25 cellular contexts compared by ENCODE assay signal in genomic region chr15:53160092-53160704, GRCh38.
"Had no signal": no experiment of that assay in that cellular context is flagged by ENCODE, and none has a peak within 500 bp of the region (broad histone marks: within the 10 kb centered on the region; RNA-seq: fewer than 3 reads in every experiment).

No MANE protein-coding gene starts in this region.

- ATAC-seq: heart right ventricle; lower lobe of right lung; naive thymus-derived CD8-positive, alpha-beta T cell had no signal

- H3K27me3 ChIP-seq: esophagus squamous epithelium, heart right ventricle, neural progenitor cell, right atrium auricular region, uterus had no signal

- H3K4me1 ChIP-seq: esophagus squamous epithelium, heart right ventricle, lower lobe of right lung, neural progenitor cell, right atrium auricular region, uterus had no signal

- DNase-seq: activated CD4-positive, alpha-beta memory T cell treated with anti-CD3 and anti-CD28 coated beads for 36 hours; activated CD4-positive, alpha-beta T cell treated with anti-CD3 and anti-CD28 coated beads, Interleukin-2, amount 10 ng/mL, durations not matched to agents 24 days and 14 days; activated CD8-positive, alpha-beta memory T cell treated with anti-CD3 and anti-CD28 coated beads, Interleukin-2, amount 50 U/mL, for 48 hours; activated gamma-delta T cell; activated naive CD4-positive, alpha-beta T cell treated with anti-CD3 and anti-CD28 coated beads, Interleukin-2, amount 10 ng/mL, durations not matched to agents 7 days and 5 days; activated naive CD8-positive, alpha-beta T cell treated with anti-CD3 and anti-CD28 coated beads, Interleukin-2, amount 10 ng/mL, durations not matched to agents 7 days and 5 days; activated T-cell treated with anti-CD3 and anti-CD28 coated beads, Interleukin-2, amount 50 U/mL, for 24 hours; amniotic stem cell; caudate nucleus; effector CD4-positive, alpha-beta T cell; esophagus squamous epithelium; foreskin melanocyte; heart right ventricle; lower lobe of right lung; mesenchymal stem cell; naive thymus-derived CD8-positive, alpha-beta T cell; occipital lobe; stimulated activated naive CD4-positive, alpha-beta T cell treated with Interleukin-2 at 50 U/mL for 16 hours; T-helper 9 cell; uterus had no signal

- H3K4me3 ChIP-seq: esophagus squamous epithelium, heart right ventricle, lower lobe of right lung, neural progenitor cell, right atrium auricular region, thoracic aorta, uterus had no signal

- H3K9me3 ChIP-seq: esophagus squamous epithelium, heart right ventricle, lower lobe of right lung, right atrium auricular region, thoracic aorta, uterus had no signal

- H3K27ac ChIP-seq: epithelial cell of prostate, esophagus squamous epithelium, heart right ventricle, lower lobe of right lung, neural progenitor cell, right atrium auricular region, thoracic aorta, uterus, VCaP had no signal

- H3K36me3 ChIP-seq: esophagus squamous epithelium, heart right ventricle, lower lobe of right lung, neural progenitor cell, right atrium auricular region, thoracic aorta, uterus had no signal
